Comparison of ENCODE assay signal across 5 cellular contexts in genomic region chr3:46587268-46587667, GRCh38. TPM values are rescaled to one million over a fixed set of nuclear protein-coding genes. Genes with fewer than 3 reads are reported as not detected.
"Had no signal": no experiment of that assay in that cellular context is flagged by ENCODE, and none has a peak within 500 bp of the region (broad histone marks: within the 10 kb centered on the region; RNA-seq: fewer than 3 reads in every experiment).

No MANE protein-coding gene starts in this region.

RNA-seq across cellular contexts. Expression of gene FAM240A, which starts 25.1 kb away (rescaled TPM):
- total RNA-seq: H4, H7, HFFc6, HT1080, IMR-90 had no signal
- polyA plus RNA-seq: IMR-90 had no signal
